13 cellular contexts compared by ENCODE assay signal in genomic region chr16:17366299-17366961, GRCh38.
DNase-seq lines count a peak whose midpoint lies in the region; ATAC-seq and TF ChIP-seq lines count a peak whose summit lies in the region.
"Had no signal": no experiment of that assay in that cellular context is flagged by ENCODE, and none has a peak within 500 bp of the region (broad histone marks: within the 10 kb centered on the region; RNA-seq: fewer than 3 reads in every experiment).

No MANE protein-coding gene starts in this region.

- H3K9me3 Mint-ChIP-seq in CD8-positive, alpha-beta memory T cell = no peaks in the 10 kb centered on the region
- H3K9me3 Mint-ChIP-seq in activated T-helper 2 cell treated with anti-CD3 and anti-CD28 coated beads, Interferon-gamma antibody, Interleukin-2, Interleukin-4, amounts not matched to agents 10 μg/mL and 5 μg/mL and 100 μg/mL, durations not matched to agents 14 hours and 24 hours and 36 hours = no peaks in the 10 kb centered on the region
- H3K9me3 Mint-ChIP-seq in naive thymus-derived CD8-positive, alpha-beta T cell = peaks cover 0 to 4% (median 0%) of the 10 kb centered on the region in 9 donors

- H3K36me3 ChIP-seq in BLaER1 treated with 17β-estradiol and CSF1 and Interleukin-3, amounts not matched to agents 10 nM and 100 nM = peaks cover 0 to 17% (median 9%) of the 10 kb centered on the region in 11 experiments; a peak in 8 of 22 replicates
- H3K36me3 ChIP-seq in CD8-positive, alpha-beta memory T cell (ENCODE audit: insufficient read depth, low read length) = no peaks in the 10 kb centered on the region
- H3K36me3 ChIP-seq in vagina = no peaks in the 10 kb centered on the region

- H3K4me2 ChIP-seq in BLaER1 treated with 17β-estradiol and CSF1 and Interleukin-3, amounts not matched to agents 10 nM and 100 nM = peak overlapping the region; percentile 82 to 95 (median 92)

- H3K4me1 Mint-ChIP-seq in CD8-positive, alpha-beta memory T cell = peaks cover 91 to 100% (median 100%) of the 10 kb centered on the region in 3 donors
- peaks cover 85% of the 10 kb centered on the region for H3K4me1 Mint-ChIP-seq in activated T-helper 2 cell treated with anti-CD3 and anti-CD28 coated beads, Interferon-gamma antibody, Interleukin-2, Interleukin-4, amounts not matched to agents 10 μg/mL and 5 μg/mL and 100 μg/mL, durations not matched to agents 14 hours and 24 hours and 36 hours (ENCODE audit: low read depth)
- H3K4me1 Mint-ChIP-seq in naive thymus-derived CD8-positive, alpha-beta T cell = peaks cover 49 to 100% (median 97%) of the 10 kb centered on the region in 4 donors

- peak overlapping the region in 4 of 7 donors; percentile 49 to 77 (median 62) for H3K4me3 Mint-ChIP-seq in CD8-positive, alpha-beta memory T cell
- no peak overlapping the region for H3K4me3 Mint-ChIP-seq in activated T-helper 2 cell treated with anti-CD3 and anti-CD28 coated beads, Interferon-gamma antibody, Interleukin-2, Interleukin-4, amounts not matched to agents 10 μg/mL and 5 μg/mL and 100 μg/mL, durations not matched to agents 14 hours and 24 hours and 36 hours (ENCODE audit: low read depth)
- H3K4me3 Mint-ChIP-seq in naive thymus-derived CD8-positive, alpha-beta T cell = peak overlapping the region in 8 of 10 donors; percentile 12 to 92 (median 76)

- H3K27ac ChIP-seq in BLaER1 treated with 17β-estradiol and CSF1 and Interleukin-3, amounts not matched to agents 10 nM and 100 nM = peak overlapping the region in 10 of 11 experiments; percentile 53 to 95 (median 92); a peak in 19 of 22 replicates
- no peak overlapping the region for H3K27ac ChIP-seq in CD8-positive, alpha-beta memory T cell (ENCODE audit: low read depth, low read length)
- H3K27ac ChIP-seq in caudate nucleus (ENCODE audit: low read depth, low read length) (no peak overlapping the region), vagina (no peak overlapping the region)

- no peak for ATAC-seq in naive thymus-derived CD8-positive, alpha-beta T cell
- ATAC-seq in GM19397 (IDR thresholded peaks at IDR 0.05; ENCODE audit: unreplicated experiment) = no peak
- ATAC-seq: esophagus mucosa had no signal

- H4K20me1 ChIP-seq in BLaER1 treated with 17β-estradiol and CSF1 and Interleukin-3, amounts not matched to agents 10 nM and 100 nM = no peaks in the 10 kb centered on the region; a peak in 1 of 22 replicates

- H3K9me3 ChIP-seq in BLaER1 treated with 17β-estradiol and CSF1 and Interleukin-3, amounts not matched to agents 10 nM and 100 nM (replicated peaks in 1 of 11) = 0 out of 22 replicates have a peak, but pooled peaks cover 0 to 3% (median 0%) of the 10 kb centered on the region in 11 experiments
- H3K9me3 ChIP-seq in CD8-positive, alpha-beta memory T cell (ENCODE audit: low read length) = no peaks in the 10 kb centered on the region
- H3K9me3 ChIP-seq in vagina = no peaks in the 10 kb centered on the region

- no peak for TF ChIP-seq CTCF in vagina (IDR thresholded peaks at IDR 0.05)

- peaks cover 91 to 100% (median 100%) of the 10 kb centered on the region in 10 experiments for H3K4me1 ChIP-seq in BLaER1 treated with 17β-estradiol and CSF1 and Interleukin-3, amounts not matched to agents 10 nM and 100 nM
- H3K4me1 ChIP-seq in CD8-positive, alpha-beta memory T cell (ENCODE audit: insufficient read depth, low read length) = peaks cover 96% of the 10 kb centered on the region
- H3K4me1 ChIP-seq in vagina = peaks cover 80% of the 10 kb centered on the region

- POLR2A ChIA-PET in CD8-positive, alpha-beta memory T cell (lab: Charles Lee) = no interaction called here
- POLR2A ChIA-PET in naive thymus-derived CD8-positive, alpha-beta T cell (lab: Charles Lee) = interaction anchor here (0.7 to 5.9 kb wide), 11 partner anchors 8 to 102 kb away, joined by 3 to 40 read pairs (median 4); partner anchors contain the start of gene XYLT1

- CTCF ChIA-PET in CD8-positive, alpha-beta memory T cell (lab: Charles Lee) = interaction anchor here (0.6 to 2.2 kb wide), 6 partner anchors 19 to 174 kb away, joined by 3 to 5 read pairs (median 4); no protein-coding TSS in a partner anchor

- no peak for TF ChIP-seq POLR2A in vagina (IDR thresholded peaks at IDR 0.05)

- no peaks in the 10 kb centered on the region for H3K36me3 Mint-ChIP-seq in CD8-positive, alpha-beta memory T cell
- H3K36me3 Mint-ChIP-seq in activated T-helper 2 cell treated with anti-CD3 and anti-CD28 coated beads, Interferon-gamma antibody, Interleukin-2, Interleukin-4, amounts not matched to agents 10 μg/mL and 5 μg/mL and 100 μg/mL, durations not matched to agents 14 hours and 24 hours and 36 hours (ENCODE audit: low read depth) = peaks cover 32% of the 10 kb centered on the region
- H3K36me3 Mint-ChIP-seq in naive thymus-derived CD8-positive, alpha-beta T cell = no peaks in the 10 kb centered on the region

- peak overlapping the region; percentile 94 to 99 (median 97) for H3K27ac Mint-ChIP-seq in CD8-positive, alpha-beta memory T cell
- H3K27ac Mint-ChIP-seq in activated T-helper 2 cell treated with anti-CD3 and anti-CD28 coated beads, Interferon-gamma antibody, Interleukin-2, Interleukin-4, amounts not matched to agents 10 μg/mL and 5 μg/mL and 100 μg/mL, durations not matched to agents 14 hours and 24 hours and 36 hours = peak overlapping the region; percentile 60
- peak overlapping the region; percentile 94 to 100 (median 99) for H3K27ac Mint-ChIP-seq in naive thymus-derived CD8-positive, alpha-beta T cell

- DNase-seq in CD8-positive, alpha-beta memory T cell = no peak
- DNase-seq in activated T-helper 2 cell treated with anti-CD3 and anti-CD28 coated beads, Interferon-gamma antibody, Interleukin-2, Interleukin-4, amounts not matched to agents 10 μg/mL and 5 μg/mL and 100 μg/mL, durations not matched to agents 14 hours and 24 hours and 36 hours (ENCODE audit: low spot score) = no peak
- DNase-seq in naive thymus-derived CD8-positive, alpha-beta T cell = no peak
- DNase-seq in caudate nucleus (lab: John Stamatoyannopoulos, UW) (no peak), vagina (ENCODE audit: extremely low spot score in 2 of 2) (no peak)
- DNase-seq: activated CD4-positive, alpha-beta T cell treated with anti-CD3 and anti-CD28 coated beads for 48 hours; mammary epithelial cell; NCI-H1930; retina; SHP77 had no signal

- intact Hi-C loops in activated T-helper 2 cell treated with anti-CD3 and anti-CD28 coated beads, Interferon-gamma antibody, Interleukin-2, Interleukin-4, amounts not matched to agents 10 μg/mL and 5 μg/mL and 100 μg/mL, durations not matched to agents 14 hours and 24 hours and 36 hours (cut with micrococcal nuclease) = no loop called here
- intact Hi-C loops in vagina (cut with DNase I) = no loop called here

- H3K27me3 Mint-ChIP-seq in CD8-positive, alpha-beta memory T cell = peaks cover 0 to 7% of the 10 kb centered on the region in 2 donors
- H3K27me3 Mint-ChIP-seq in activated T-helper 2 cell treated with anti-CD3 and anti-CD28 coated beads, Interferon-gamma antibody, Interleukin-2, Interleukin-4, amounts not matched to agents 10 μg/mL and 5 μg/mL and 100 μg/mL, durations not matched to agents 14 hours and 24 hours and 36 hours (ENCODE audit: low read depth) = no peaks in the 10 kb centered on the region
- peaks cover 0 to 3% (median 0%) of the 10 kb centered on the region in 5 donors for H3K27me3 Mint-ChIP-seq in naive thymus-derived CD8-positive, alpha-beta T cell

- no peaks in the 10 kb centered on the region for H3K27me3 ChIP-seq in BLaER1 treated with 17β-estradiol and CSF1 and Interleukin-3, amounts not matched to agents 10 nM and 100 nM
- H3K27me3 ChIP-seq in CD8-positive, alpha-beta memory T cell (ENCODE audit: insufficient read depth, low read length, poor library complexity, severe bottlenecking) = no peaks in the 10 kb centered on the region
- H3K27me3 ChIP-seq in vagina = no peaks in the 10 kb centered on the region

- no peak overlapping the region for H3K4me3 ChIP-seq in BLaER1 treated with 17β-estradiol and CSF1 and Interleukin-3, amounts not matched to agents 10 nM and 100 nM
- H3K4me3 ChIP-seq in CD8-positive, alpha-beta memory T cell (ENCODE audit: low read length) = no peak overlapping the region
- H3K4me3 ChIP-seq in vagina = no peak overlapping the region

- H3K9ac ChIP-seq in BLaER1 treated with 17β-estradiol and CSF1 and Interleukin-3, amounts not matched to agents 10 nM and 100 nM = peak overlapping the region in 9 of 11 experiments; percentile 25 to 85 (median 81); a peak in 11 of 22 replicates

Comparison
In these comparisons a context has a peak if more than half of its experiments do, and no peak if none do; other contexts are left out.
1. H3K27ac ChIP-seq: peak in BLaER1 treated with 17β-estradiol and CSF1 and Interleukin-3, amounts not matched to agents 10 nM and 100 nM (10 of 11); none in CD8-positive, alpha-beta memory T cell (single experiment), caudate nucleus (single experiment) and vagina (single experiment).
2. Peak in every context shown above with its lines, with median percentiles within 50 percentile points of each other: H3K27ac Mint-ChIP-seq.